20 cellular contexts compared by ENCODE assay signal in genomic region chr12:52543985-52544888, GRCh38. TPM values are rescaled to one million over a fixed set of nuclear protein-coding genes. Genes with fewer than 3 reads are reported as not detected.
A peak's percentile ranks its signal among the peaks of the same experiment; 100 is the strongest.
DNase-seq lines count a peak whose midpoint lies in the region; ATAC-seq, FAIRE-seq and TF ChIP-seq lines count a peak whose summit lies in the region.
"Had no signal": no experiment of that assay in that cellular context is flagged by ENCODE, and none has a peak within 500 bp of the region (broad histone marks: within the 10 kb centered on the region; RNA-seq: fewer than 3 reads in every experiment).

No MANE protein-coding gene starts in this region.

- TF ChIP-seq CTCF in coronary artery (IDR thresholded peaks at IDR 0.05) (no peak), neural crest cell (conservative IDR thresholded peaks at IDR 0.05) (no peak), D721Med (IDR thresholded peaks at IDR 0.05; ENCODE audit: insufficient read depth, missing control alignments) (no peak)

- DNase-seq in AG08395 (ENCODE audit: low spot score) (peak; percentile 51), HT1080 (ENCODE audit: low read depth) (peak; percentile 29), coronary artery (ENCODE audit: low spot score) (peak; percentile 78), neural crest cell (ENCODE audit: low read depth, low spot score) (no peak), NCI-H526 treated with DMSO at 0.1 percent for 48 hours (lab: John Stamatoyannopoulos, UW) (no peak), D721Med (ENCODE audit: insufficient read length, low spot score) (no peak)
- DNase-seq in stimulated activated naive CD8-positive, alpha-beta T cell treated with anti-CD3 and anti-CD28 coated beads, Interleukin-15, amount 100 ng/mL, for 72 hours, result no peak
- DNase-seq: activated CD4-positive, alpha-beta T cell treated with anti-CD3 and anti-CD28 coated beads for 1 hour; activated CD8-positive, alpha-beta memory T cell treated with anti-CD3 and anti-CD28 coated beads, Interleukin-2, amount 50 U/mL, for 48 hours; Calu3; left lung; stimulated activated naive CD8-positive, alpha-beta T cell treated with anti-CD3 and anti-CD28 coated beads, Interleukin-15, Interleukin-2, amounts not matched to agents 100 U/mL and 50 U/mL, for 24 hours had no signal

- H3K36me3 Mint-ChIP-seq in neural crest cell (ENCODE audit: low read depth), result no peaks in the 10 kb centered on the region
- H3K36me3 Mint-ChIP-seq: activated naive CD8-positive, alpha-beta T cell had no signal

- no peaks in the 10 kb centered on the region for H3K9me3 Mint-ChIP-seq in neural crest cell
- H3K9me3 Mint-ChIP-seq in stimulated activated naive CD8-positive, alpha-beta T cell treated with anti-CD3 and anti-CD28 coated beads, Interleukin-15, amount 100 ng/mL, for 72 hours, result no peaks in the 10 kb centered on the region
- H3K9me3 Mint-ChIP-seq: nephron had no signal

- no peaks in the 10 kb centered on the region for H3K4me1 Mint-ChIP-seq in neural crest cell
- H3K4me1 Mint-ChIP-seq in stimulated activated naive CD8-positive, alpha-beta T cell treated with anti-CD3 and anti-CD28 coated beads, Interleukin-15, amount 100 ng/mL, for 72 hours, result peaks cover 10% of the 10 kb centered on the region

- peak overlapping the region; percentile 40 for H3K4me3 ChIP-seq in coronary artery
- H3K4me3 ChIP-seq: hepatocyte, left lung had no signal

- peak overlapping the region in 1 of 2 donors; percentile 30 for H3K27ac ChIP-seq in coronary artery
- H3K27ac ChIP-seq: epithelial cell of prostate, hepatocyte, left lung had no signal

- H3K27me3 Mint-ChIP-seq in neural crest cell (ENCODE audit: low read depth), result peaks cover 12% of the 10 kb centered on the region
- H3K27me3 Mint-ChIP-seq in stimulated activated naive CD8-positive, alpha-beta T cell treated with anti-CD3 and anti-CD28 coated beads, Interleukin-15, amount 100 ng/mL, for 72 hours, result no peaks in the 10 kb centered on the region
- H3K27me3 Mint-ChIP-seq: activated naive CD8-positive, alpha-beta T cell had no signal

- FAIRE-seq in D721Med (lab: Jason Lieb, UNC), result no peak

- H3K4me3 Mint-ChIP-seq in neural crest cell, result no peak overlapping the region
- H3K4me3 Mint-ChIP-seq in stimulated activated naive CD8-positive, alpha-beta T cell treated with anti-CD3 and anti-CD28 coated beads, Interleukin-15, amount 100 ng/mL, for 72 hours, result no peak overlapping the region
- H3K4me3 Mint-ChIP-seq: activated naive CD8-positive, alpha-beta T cell; nephron had no signal

- ATAC-seq in stimulated activated naive CD8-positive, alpha-beta T cell treated with anti-CD3 and anti-CD28 coated beads, Interleukin-15, amount 100 ng/mL, for 72 hours, result no peak
- ATAC-seq in HG03442 (IDR thresholded peaks at IDR 0.05; ENCODE audit: unreplicated experiment), result no peak
- ATAC-seq: left lung; stimulated activated naive CD8-positive, alpha-beta T cell treated with anti-CD3 and anti-CD28 coated beads, Interleukin-15, Interleukin-2, amounts not matched to agents 100 U/mL and 50 U/mL, for 24 hours had no signal

- H3K27ac Mint-ChIP-seq in neural crest cell (ENCODE audit: unreplicated experiment), result peak overlapping the region; percentile 43
- no peak overlapping the region for H3K27ac Mint-ChIP-seq in stimulated activated naive CD8-positive, alpha-beta T cell treated with anti-CD3 and anti-CD28 coated beads, Interleukin-15, amount 100 ng/mL, for 72 hours
- H3K27ac Mint-ChIP-seq: activated naive CD8-positive, alpha-beta T cell; nephron had no signal

RNA-seq across cellular contexts. Expression of gene KRT71, which starts 8.7 kb away (rescaled TPM):
- total RNA-seq in HT1080 (2014; rRNA removed; shearing (Covaris generic)), result not detected in 2 replicates
- not detected in 2 replicates for polyA plus RNA-seq in HT1080 (2015; cell fraction: cytosol; rRNA removed)
- not detected in 2 replicates for polyA plus RNA-seq in HT1080 (2015; cell fraction: nucleus; rRNA removed)
- total RNA-seq in neural crest cell, result not detected in 2 replicates
- total RNA-seq: Calu3; hepatocyte; left lung; OCI-LY7; T-helper 1 cell treated with Interleukin-12 subunit alpha and Interleukin-12 subunit beta and Interleukin-4 antibody, amounts not matched to agents 30 ng/mL and 1 ng/mL, for 36 hours had no signal
- polyA plus RNA-seq: AG04450, hepatocyte had no signal

RNA-seq across cellular contexts. Expression of gene KRT5, which starts 24.0 kb away (rescaled TPM):
- total RNA-seq in HT1080 (2014; rRNA removed; shearing (Covaris generic)), result not detected in 2 replicates
- polyA plus RNA-seq in HT1080 (2015; cell fraction: cytosol; rRNA removed), result not detected in 2 replicates
- polyA plus RNA-seq in HT1080 (2015; cell fraction: nucleus; rRNA removed), result not detected in 2 replicates
- not detected in 2 replicates for total RNA-seq in neural crest cell
- total RNA-seq: T-helper 1 cell treated with Interleukin-12 subunit alpha and Interleukin-12 subunit beta and Interleukin-4 antibody, amounts not matched to agents 30 ng/mL and 1 ng/mL, for 36 hours had no signal
- polyA plus RNA-seq: AG04450 had no signal

RNA-seq across cellular contexts. Expression of gene KRT74, which starts 29.4 kb away (rescaled TPM):
- total RNA-seq in HT1080 (2014; rRNA removed; shearing (Covaris generic)), result not detected in 2 replicates
- polyA plus RNA-seq in HT1080 (2015; cell fraction: cytosol; rRNA removed), result not detected in 2 replicates
- not detected in 2 replicates for polyA plus RNA-seq in HT1080 (2015; cell fraction: nucleus; rRNA removed)
- not detected in 2 replicates for total RNA-seq in neural crest cell
- total RNA-seq: Calu3; hepatocyte; left lung; OCI-LY7; T-helper 1 cell treated with Interleukin-12 subunit alpha and Interleukin-12 subunit beta and Interleukin-4 antibody, amounts not matched to agents 30 ng/mL and 1 ng/mL, for 36 hours had no signal
- polyA plus RNA-seq: AG04450, hepatocyte had no signal

RNA-seq across cellular contexts. Expression of gene KRT6A, which starts 51.2 kb away (rescaled TPM):
- total RNA-seq in HT1080 (2014; rRNA removed; shearing (Covaris generic)), result not detected in 2 replicates
- not detected in 2 replicates for polyA plus RNA-seq in HT1080 (2015; cell fraction: cytosol; rRNA removed)
- polyA plus RNA-seq in HT1080 (2015; cell fraction: nucleus; rRNA removed), result not detected in 2 replicates
- not detected in 2 replicates for total RNA-seq in neural crest cell
- total RNA-seq: T-helper 1 cell treated with Interleukin-12 subunit alpha and Interleukin-12 subunit beta and Interleukin-4 antibody, amounts not matched to agents 30 ng/mL and 1 ng/mL, for 36 hours had no signal
- polyA plus RNA-seq: AG04450 had no signal

RNA-seq across cellular contexts. Expression of gene KRT72, which starts 57.0 kb away (rescaled TPM):
- total RNA-seq in HT1080 (2014; rRNA removed; shearing (Covaris generic)), result not detected in 2 replicates
- polyA plus RNA-seq in HT1080 (2015; cell fraction: cytosol; rRNA removed), result not detected in 2 replicates
- not detected in 2 replicates for polyA plus RNA-seq in HT1080 (2015; cell fraction: nucleus; rRNA removed)
- not detected in 2 replicates for total RNA-seq in neural crest cell
- total RNA-seq: Calu3, hepatocyte, left lung, OCI-LY7 had no signal
- polyA plus RNA-seq: AG04450, hepatocyte had no signal

Comparison
In these comparisons a context has a peak if more than half of its experiments do, and no peak if none do; other contexts are left out.
1. DNase-seq: peak in AG08395 (single experiment), HT1080 (single experiment) and coronary artery (single experiment); none in neural crest cell (single experiment), stimulated activated naive CD8-positive, alpha-beta T cell treated with anti-CD3 and anti-CD28 coated beads, Interleukin-15, amount 100 ng/mL, for 72 hours (0 of 2), NCI-H526 treated with DMSO at 0.1 percent for 48 hours (single experiment) and D721Med (single experiment).